Comparison of ENCODE assay signal across 9 cellular contexts in genomic region chr11:73288873-73289707, GRCh38. TPM values are rescaled to one million over a fixed set of nuclear protein-coding genes. Genes with fewer than 3 reads are reported as not detected.
DNase-seq lines count a peak whose midpoint lies in the region; ATAC-seq, FAIRE-seq and TF ChIP-seq lines count a peak whose summit lies in the region.
"Had no signal": no experiment of that assay in that cellular context is flagged by ENCODE, and none has a peak within 500 bp of the region (broad histone marks: within the 10 kb centered on the region; RNA-seq: fewer than 3 reads in every experiment).

No MANE protein-coding gene starts in this region.

- CTCF ChIA-PET in OCI-LY7 (lab: Charles Lee; ENCODE audit: unreplicated experiment) = interaction anchor here (0.8 to 1.1 kb wide), 2 partner anchors 62 to 99 kb away, joined by 3 to 4 read pairs; no protein-coding TSS in a partner anchor

- no peaks in the 10 kb centered on the region for H3K9me2 ChIP-seq in OCI-LY7 (ENCODE audit: insufficient read depth, low read length)

- no peaks in the 10 kb centered on the region for H3K27me3 Mint-ChIP-seq in activated T-helper 17 cell treated with anti-CD3 and anti-CD28 coated beads, Interleukin-2, amount 50 U/mL, for 72 hours
- H3K27me3 Mint-ChIP-seq in neural crest cell (ENCODE audit: low read depth) (no peaks in the 10 kb centered on the region), type B pancreatic cell (peaks cover 3% of the 10 kb centered on the region)

- peak overlapping the region; percentile 51 for H3K4me2 ChIP-seq in OCI-LY7 (ENCODE audit: low read length)

- no peaks in the 10 kb centered on the region for H3K36me3 Mint-ChIP-seq in activated T-helper 17 cell treated with anti-CD3 and anti-CD28 coated beads, Interleukin-2, amount 50 U/mL, for 72 hours (ENCODE audit: low read depth)
- H3K36me3 Mint-ChIP-seq in neural crest cell (ENCODE audit: low read depth) = no peaks in the 10 kb centered on the region
- H3K36me3 Mint-ChIP-seq in type B pancreatic cell = no peaks in the 10 kb centered on the region

- peak; percentile 88 for ATAC-seq in GM19463 (IDR thresholded peaks at IDR 0.05; ENCODE audit: unreplicated experiment)
- peak; percentile 80 for ATAC-seq in activated T-helper 17 cell treated with anti-CD3 and anti-CD28 coated beads, Interleukin-2, amount 50 U/mL, for 72 hours (replicated peaks)

- H4K20me1 ChIP-seq in OCI-LY7 (ENCODE audit: insufficient read depth, low read length) = no peaks in the 10 kb centered on the region

- peak overlapping the region; percentile 51; the same call in 1 of the 2 replicates for H2AFZ ChIP-seq in OCI-LY7 (ENCODE audit: low read length)

- no peak overlapping the region for H3K4me3 ChIP-seq in OCI-LY7 (ENCODE audit: low read depth, low read length, poor library complexity, severe bottlenecking)
- H3K4me3 ChIP-seq in fibroblast of villous mesenchyme (ENCODE audit: low read depth, low read length) = peak overlapping the region; percentile 10

- no peaks in the 10 kb centered on the region for H3K9me3 Mint-ChIP-seq in activated T-helper 17 cell treated with anti-CD3 and anti-CD28 coated beads, Interleukin-2, amount 50 U/mL, for 72 hours
- H3K9me3 Mint-ChIP-seq in neural crest cell = no peaks in the 10 kb centered on the region
- H3K9me3 Mint-ChIP-seq in type B pancreatic cell = no peaks in the 10 kb centered on the region

- H3K27ac Mint-ChIP-seq in activated T-helper 17 cell treated with anti-CD3 and anti-CD28 coated beads, Interleukin-2, amount 50 U/mL, for 72 hours = peak overlapping the region; percentile 83
- no peak overlapping the region for H3K27ac Mint-ChIP-seq in neural crest cell (ENCODE audit: unreplicated experiment)
- H3K27ac Mint-ChIP-seq in type B pancreatic cell = peak overlapping the region; percentile 96

- peaks cover 19% of the 10 kb centered on the region for H3K4me1 ChIP-seq in OCI-LY7 (ENCODE audit: insufficient read depth, low read length, poor library complexity, severe bottlenecking)

- POLR2A ChIA-PET in OCI-LY7 (lab: Charles Lee) = interaction anchor here (0.5 kb wide), 1 partner anchor 114 kb away, joined by 3 read pairs; no protein-coding TSS in a partner anchor

- no peaks in the 10 kb centered on the region for H3K9me3 ChIP-seq in OCI-LY7 (ENCODE audit: low read length)

- peaks cover 7% of the 10 kb centered on the region for H3K4me1 Mint-ChIP-seq in activated T-helper 17 cell treated with anti-CD3 and anti-CD28 coated beads, Interleukin-2, amount 50 U/mL, for 72 hours
- H3K4me1 Mint-ChIP-seq in neural crest cell (peaks cover 26% of the 10 kb centered on the region), type B pancreatic cell (ENCODE audit: unreplicated experiment) (peaks cover 24% of the 10 kb centered on the region)

- H3K79me2 ChIP-seq in OCI-LY7 (ENCODE audit: insufficient read depth, low read depth, low read length) = no peaks in the 10 kb centered on the region

- H3K4me3 Mint-ChIP-seq in activated T-helper 17 cell treated with anti-CD3 and anti-CD28 coated beads, Interleukin-2, amount 50 U/mL, for 72 hours = peak overlapping the region; percentile 69
- peak overlapping the region; percentile 4 for H3K4me3 Mint-ChIP-seq in neural crest cell
- peak overlapping the region; percentile 71 for H3K4me3 Mint-ChIP-seq in type B pancreatic cell

- no TSS peak for BruUV-seq in OCI-LY7 (replicated peaks; lab: Mats Ljungman, UMichigan)

- TF ChIP-seq CTCF in D721Med (IDR thresholded peaks at IDR 0.05; ENCODE audit: insufficient read depth, missing control alignments) = peak; percentile 86
- peak; percentile 98 for TF ChIP-seq CTCF in OCI-LY7 (conservative IDR thresholded peaks at IDR 0.05; ENCODE audit: low read length)
- TF ChIP-seq CTCF in fibroblast of villous mesenchyme (IDR thresholded peaks at IDR 0.05; ENCODE audit: insufficient read depth, low read depth, low read length) = peak; percentile 98
- peak; percentile 96 for TF ChIP-seq CTCF in neural crest cell (conservative IDR thresholded peaks at IDR 0.05)
- peak; percentile 95 for TF ChIP-seq CTCF in type B pancreatic cell (conservative IDR thresholded peaks at IDR 0.05)

- no peaks in the 10 kb centered on the region for H3K36me3 ChIP-seq in OCI-LY7 (ENCODE audit: insufficient read depth, low read length)

- DNase-seq in D721Med (ENCODE audit: insufficient read length, low spot score) (peak; percentile 90), HS-27A (ENCODE audit: low read depth) (peak; percentile 53), OCI-LY7 (ENCODE audit: low spot score) (peak; percentile 80), fibroblast of villous mesenchyme (ENCODE audit: low read depth) (peak; percentile 67), neural crest cell (ENCODE audit: low read depth, low spot score) (peak; percentile 80), type B pancreatic cell (ENCODE audit: extremely low spot score, unreplicated experiment) (no peak)

- H3K27ac ChIP-seq in OCI-LY7 (ENCODE audit: low read depth, low read length, poor library complexity, severe bottlenecking) = no peak overlapping the region

- intact Hi-C loops in OCI-LY7 (cut with micrococcal nuclease; ENCODE audit: unreplicated experiment) = loop anchor here (1.0 kb wide), 2 partner anchors 47 to 104 kb away; no protein-coding TSS in a partner anchor

- no peak for FAIRE-seq in D721Med (lab: Jason Lieb, UNC)
- FAIRE-seq: colon had no signal

RNA-seq across cellular contexts. Expression of gene P2RY6, which starts 17.0 kb away (rescaled TPM):
- total RNA-seq in OCI-LY7 (2014; rRNA removed; shearing (Covaris generic)) = not detected in 2 replicates
- total RNA-seq in OCI-LY7 (2022) (not detected in 2 replicates), fibroblast of villous mesenchyme (0.32 TPM in 1 of 2 replicates, not detected in the other), neural crest cell (not detected in 2 replicates), type B pancreatic cell (ENCODE audit: low replicate concordance) (3.0 and 14.8 TPM in 2 replicates)
- not detected for total RNA-seq in activated T-helper 17 cell treated with anti-CD3 and anti-CD28 coated beads, Interleukin-2, amount 50 U/mL, for 72 hours

RNA-seq across cellular contexts. Expression of gene ARHGEF17, which starts 19.0 kb away (rescaled TPM):
- total RNA-seq in OCI-LY7 (2014; rRNA removed; shearing (Covaris generic)) = 0.19 and 0.21 TPM in 2 replicates
- total RNA-seq in OCI-LY7 (2022) (0.57 and 1.4 TPM in 2 replicates), fibroblast of villous mesenchyme (71.2 and 78.3 TPM in 2 replicates), neural crest cell (51.3 and 55.7 TPM in 2 replicates), type B pancreatic cell (ENCODE audit: low replicate concordance) (29.2 and 69.7 TPM in 2 replicates)
- total RNA-seq in activated T-helper 17 cell treated with anti-CD3 and anti-CD28 coated beads, Interleukin-2, amount 50 U/mL, for 72 hours = under 1 TPM; 0.06 to 0.42 TPM

Comparison
In these comparisons a context has a peak if more than half of its experiments do, and no peak if none do; other contexts are left out.
1. H3K4me3 Mint-ChIP-seq: peak in every context shown above with its lines; median percentile 71 in type B pancreatic cell; 69 in activated T-helper 17 cell treated with anti-CD3 and anti-CD28 coated beads, Interleukin-2, amount 50 U/mL, for 72 hours; 4 in neural crest cell.
2. RNA of gene ARHGEF17, which starts 19.0 kb away (total RNA-seq): 71.2 to 78.3 TPM in fibroblast of villous mesenchyme, 29.2 to 69.7 TPM in type B pancreatic cell and 51.3 to 55.7 TPM in neural crest cell; 0.19 to 1.4 TPM in OCI-LY7 and 0.06 to 0.42 TPM in activated T-helper 17 cell treated with anti-CD3 and anti-CD28 coated beads, Interleukin-2, amount 50 U/mL, for 72 hours; every median in the first group is over 10 times any median in the second.
3. Peak in every context shown above with its lines, with median percentiles within 50 percentile points of each other: CTCF ChIP-seq.